Comparison of ENCODE assay signal across 2 cellular contexts in genomic region chr1:16528338-16528737, GRCh38. TPM values are rescaled to one million over a fixed set of nuclear protein-coding genes. Genes with fewer than 3 reads are reported as not detected.
"Had no signal": no experiment of that assay in that cellular context is flagged by ENCODE, and none has a peak within 500 bp of the region (broad histone marks: within the 10 kb centered on the region; RNA-seq: fewer than 3 reads in every experiment).

No MANE protein-coding gene starts in this region.

RNA-seq across cellular contexts. Expression of gene RNU1-1, which starts 14.3 kb away (rescaled TPM):
- total RNA-seq: LHCN-M2, M059J had no signal
